In genomic region chr2:180980185-180980942, GRCh38 we compare ENCODE assay signal across 1 cellular context.
TF ChIP-seq lines count a peak whose summit lies in the region.

UBE2E3 (plus strand) TSS chr2:180980605; CDS start chr2:180982043, 1,438 bp downstream.

TF ChIP-seq in H1, 55 proteins besides CTCF, POLR2A, EP300 and RAD21 (continued from another document):
- TF ChIP-seq CBX8 (IDR thresholded peaks at IDR 0.05; ENCODE audit: borderline replicate concordance, low read depth, low read length) (no peak), E2F6 (IDR thresholded peaks at IDR 0.05) (peak; percentile 72; the same call in 1 of the 2 replicates), EGR1 (IDR thresholded peaks at IDR 0.05; ENCODE audit: borderline replicate concordance, low read depth, low read length) (peak; percentile 98), BACH1 (IDR thresholded peaks at IDR 0.05; ENCODE audit: low read length) (peak; percentile 27; the same call in 1 of the 2 replicates), MAFK (IDR thresholded peaks at IDR 0.05; ENCODE audit: low read depth, low read length) (no peak), TAF1 (IDR thresholded peaks at IDR 0.05; ENCODE audit: low read depth, low read length) (peak; percentile 60; the same call in 1 of the 2 replicates), SUZ12 (IDR thresholded peaks at IDR 0.05; ENCODE audit: low read length) (peak; percentile 26; the same call in 1 of the 2 replicates), PHF8 (conservative IDR thresholded peaks at IDR 0.05; ENCODE audit: low read depth, low read length) (peak; percentile 72), CEBPB (IDR thresholded peaks at IDR 0.05; ENCODE audit: low read depth, low read length) (no peak), YY1 (IDR thresholded peaks at IDR 0.05; ENCODE audit: low read depth, low read length) (peak; percentile 46; the same call in 1 of the 2 replicates), KDM4A (IDR thresholded peaks at IDR 0.05; ENCODE audit: low read depth, low read length, severe bottlenecking) (peak; percentile 88), HDAC6 (IDR thresholded peaks at IDR 0.05; ENCODE audit: low read depth, low read length) (no peak), TBP (IDR thresholded peaks at IDR 0.05; ENCODE audit: low read depth, low read length) (peak; percentile 33), POLR2AphosphoS5 (IDR thresholded peaks at IDR 0.05; ENCODE audit: low read depth, low read length) (peak; percentile 10; the same call in 1 of the 2 replicates), TAF7 (optimal IDR thresholded peaks at IDR 0.05; ENCODE audit: borderline replicate concordance, low read depth, low read length) (peak; percentile 55), ASH2L (IDR thresholded peaks at IDR 0.05; ENCODE audit: low read length) (peak; percentile 61), RBBP5 (IDR thresholded peaks at IDR 0.05; ENCODE audit: borderline replicate concordance, low read depth, low read length) (peak; percentile 81; the same call in 1 of the 2 replicates), FOSL1 (IDR thresholded peaks at IDR 0.05; ENCODE audit: insufficient read depth, low read depth, low read length) (0 out of 2 replicates have a peak, but pooled peaks have one; percentile 4)
